8 cellular contexts compared by ENCODE assay signal in genomic region chr9:36135791-36136276, GRCh38. TPM values are rescaled to one million over a fixed set of nuclear protein-coding genes. Genes with fewer than 3 reads are reported as not detected.
DNase-seq lines count a peak whose midpoint lies in the region; ATAC-seq and TF ChIP-seq lines count a peak whose summit lies in the region.

No MANE protein-coding gene starts in this region.

- peak; percentile 10 for ATAC-seq in GM21576 (IDR thresholded peaks at IDR 0.05; ENCODE audit: unreplicated experiment)
- ATAC-seq in GM19035 (IDR thresholded peaks at IDR 0.05; ENCODE audit: unreplicated experiment), result no peak
- no peak for ATAC-seq in GM21360 (IDR thresholded peaks at IDR 0.05; ENCODE audit: unreplicated experiment)

- TF ChIP-seq CTCF in WERI-Rb-1 (IDR thresholded peaks at IDR 0.05; ENCODE audit: low read depth, low read length) (no peak), right atrium auricular region (IDR thresholded peaks at IDR 0.05) (no peak)

- H3K4me3 ChIP-seq in WERI-Rb-1 (ENCODE audit: low read depth, low read length) (peak overlapping the region; percentile 60), right atrium auricular region (peak overlapping the region; percentile 54 to 90), skeletal muscle cell (ENCODE audit: low read depth, low read length) (peak overlapping the region; percentile 75)

- H3K4me1 ChIP-seq in right atrium auricular region, result peaks cover 0 to 42% of the 10 kb centered on the region in 2 donors

- H3K27ac ChIP-seq in WERI-Rb-1 (no peak overlapping the region), right atrium auricular region (peak overlapping the region in 1 of 2 donors; percentile 87)

- H3K36me3 ChIP-seq in WERI-Rb-1, result no peaks in the 10 kb centered on the region
- no peaks in the 10 kb centered on the region for H3K36me3 ChIP-seq in right atrium auricular region

- DNase-seq in WERI-Rb-1 (no peak), right atrium auricular region (ENCODE audit: low spot score) (no peak), skeletal muscle cell (ENCODE audit: low read depth) (no peak), SHP77 treated with DMSO at 0.1 percent for 48 hours (lab: John Stamatoyannopoulos, UW) (no peak), NCI-H526 treated with DMSO at 0.1 percent for 48 hours (lab: John Stamatoyannopoulos, UW) (no peak)

- H3K27me3 ChIP-seq in WERI-Rb-1 (ENCODE audit: insufficient read depth, low read depth, severe bottlenecking), result peaks cover 4% of the 10 kb centered on the region
- no peaks in the 10 kb centered on the region for H3K27me3 ChIP-seq in right atrium auricular region

- H3K9me3 ChIP-seq in WERI-Rb-1 (ENCODE audit: severe bottlenecking) (no peaks in the 10 kb centered on the region), right atrium auricular region (no peaks in the 10 kb centered on the region)

RNA-seq across cellular contexts. Expression of gene GLIPR2, which starts 0.7 kb away (rescaled TPM):
- total RNA-seq in right atrium auricular region, result 10 to 100 TPM; 11.2 to 11.6 TPM

RNA-seq across cellular contexts. Expression of gene CCIN, which starts 33.4 kb away (rescaled TPM):
- not detected for total RNA-seq in right atrium auricular region

RNA-seq across cellular contexts. Expression of gene CLTA, which starts 54.9 kb away (rescaled TPM):
- 10 to 100 TPM; 67.2 to 87.7 TPM for total RNA-seq in right atrium auricular region
